In the genomic region with DNA sequence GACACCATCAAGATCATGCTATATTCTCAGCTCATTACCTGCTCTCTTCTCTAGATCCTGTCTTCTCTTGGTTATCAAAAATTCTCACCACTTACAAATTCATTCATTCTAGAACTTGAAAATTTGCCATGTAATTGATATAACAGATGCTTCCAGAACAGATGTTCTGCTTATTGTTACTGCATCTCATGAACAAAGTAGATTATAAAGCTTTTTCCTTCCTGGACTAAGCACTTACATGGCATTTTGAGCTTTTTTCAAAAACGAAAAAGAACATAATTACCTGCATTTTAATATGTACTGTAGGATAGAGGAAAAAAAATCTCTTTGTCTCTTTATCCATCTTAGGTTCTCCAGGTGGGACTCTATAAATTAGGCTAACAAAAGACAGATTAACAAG, we compare ENCODE assay signal across 1 cellular context.
TF ChIP-seq lines count a peak whose summit lies in the region.

No MANE protein-coding gene starts in this region.

TF ChIP-seq in WTC11, 78 proteins besides CTCF, POLR2A, EP300 and RAD21 (continued from another document):
- no peak for TF ChIP-seq ZNF512 (CRISPR knock-in tag; IDR thresholded peaks at IDR 0.05; ENCODE audit: borderline replicate concordance)
